29 cellular contexts compared by ENCODE assay signal in the genomic region with DNA sequence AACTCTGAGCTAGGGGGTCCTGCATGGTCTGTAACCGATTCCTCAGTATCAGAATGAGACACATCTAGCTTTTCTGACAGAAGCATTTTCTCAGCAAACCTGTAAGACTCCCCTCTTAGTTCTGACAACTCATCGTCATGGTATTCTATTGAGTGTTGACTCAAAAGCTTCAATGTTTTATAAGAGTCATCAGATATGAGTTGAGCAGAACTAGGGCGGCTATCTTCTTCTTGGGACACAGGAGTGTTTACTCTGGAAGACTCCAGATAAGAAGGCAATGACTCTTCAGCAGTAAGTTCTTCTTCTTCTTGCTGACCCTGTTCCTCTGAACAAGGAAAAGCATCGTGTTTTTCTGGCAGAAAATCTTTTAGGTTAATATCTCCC.
"Had no signal": no experiment of that assay in that cellular context is flagged by ENCODE, and none has a peak within 500 bp of the region (broad histone marks: within the 10 kb centered on the region; RNA-seq: fewer than 3 reads in every experiment).

No MANE protein-coding gene starts in this region.

- H3K9me3 Mint-ChIP-seq: endodermal cell; naive thymus-derived CD4-positive, alpha-beta T cell; stimulated activated effector memory CD8-positive, alpha-beta T cell treated with anti-CD3 and anti-CD28 coated beads, Interleukin-12 subunit alpha, Interleukin-12 subunit beta, amount 100 ng/mL, for 72 hours had no signal

- DNase-seq: activated CD4-positive, alpha-beta T cell treated with anti-CD3 and anti-CD28 coated beads for 48 hours; activated CD4-positive, alpha-beta T cell treated with anti-CD3 and anti-CD28 coated beads, Interleukin-2, amount 50 U/mL, for 48 hours; activated CD8-positive, alpha-beta memory T cell treated with anti-CD3 and anti-CD28 coated beads for 24 hours; activated effector memory CD4-positive, alpha-beta T cell treated with Interleukin-2 at 50 U/mL for 16 hours; activated naive CD4-positive, alpha-beta T cell treated with Interleukin-2 at 50 U/mL for 16 hours; adrenal gland; caudate nucleus; endodermal cell; foreskin melanocyte; heart right ventricle; islet precursor cell; left ventricle myocardium superior; midbrain; naive thymus-derived CD4-positive, alpha-beta T cell; nucleus accumbens; pancreas; sigmoid colon; small intestine; stimulated activated CD4-positive, alpha-beta T cell treated with anti-CD3 and anti-CD28 coated beads, Interleukin-4, amount 100 ng/mL, for 24 hours; stomach; thyroid gland; upper lobe of left lung had no signal

- H3K36me3 ChIP-seq: adrenal gland, pancreas, prostate gland, thyroid gland had no signal

- H3K4me3 ChIP-seq: adrenal gland, esophagus muscularis mucosa, heart right ventricle, pancreas, prostate gland, sigmoid colon, stomach, thyroid gland, upper lobe of left lung had no signal

- H3K4me1 ChIP-seq: adrenal gland, esophagus muscularis mucosa, heart right ventricle, pancreas, prostate gland, sigmoid colon, stomach, thyroid gland had no signal

- H3K27ac Mint-ChIP-seq: activated naive CD8-positive, alpha-beta T cell; dendritic cell treated with granulocyte-macrophage colony-stimulating factor and Interleukin-4, amounts not matched to agents 40 ng/mL and 50 ng/mL, for 4 days; endodermal cell; stimulated activated effector memory CD8-positive, alpha-beta T cell treated with anti-CD3 and anti-CD28 coated beads, Interleukin-12 subunit alpha, Interleukin-12 subunit beta, amount 100 ng/mL, for 72 hours had no signal

- H3K9me3 ChIP-seq: adrenal gland, esophagus muscularis mucosa, heart right ventricle, pancreas, prostate gland, sigmoid colon, stomach, thyroid gland, upper lobe of left lung had no signal

- ATAC-seq: heart right ventricle; left ventricle myocardium superior; naive thymus-derived CD4-positive, alpha-beta T cell; pancreas; stimulated activated effector memory CD8-positive, alpha-beta T cell treated with anti-CD3 and anti-CD28 coated beads, Interleukin-12 subunit alpha, Interleukin-12 subunit beta, amount 100 ng/mL, for 72 hours had no signal

- H3K27me3 Mint-ChIP-seq: dendritic cell treated with granulocyte-macrophage colony-stimulating factor and Interleukin-4, amounts not matched to agents 40 ng/mL and 50 ng/mL, for 4 days; naive thymus-derived CD4-positive, alpha-beta T cell had no signal

- H3K27ac ChIP-seq: adrenal gland, esophagus muscularis mucosa, heart right ventricle, pancreas, prostate gland, sigmoid colon, stomach, thyroid gland, upper lobe of left lung, VCaP had no signal

- H3K4me1 Mint-ChIP-seq: endodermal cell; neural crest cell; stimulated activated effector memory CD8-positive, alpha-beta T cell treated with anti-CD3 and anti-CD28 coated beads, Interleukin-12 subunit alpha, Interleukin-12 subunit beta, amount 100 ng/mL, for 72 hours had no signal

- H3K27me3 ChIP-seq: adrenal gland, esophagus muscularis mucosa, heart right ventricle, pancreas, sigmoid colon, stomach, thyroid gland, upper lobe of left lung had no signal

- H3K4me3 Mint-ChIP-seq: activated naive CD8-positive, alpha-beta T cell; dendritic cell treated with granulocyte-macrophage colony-stimulating factor and Interleukin-4, amounts not matched to agents 40 ng/mL and 50 ng/mL, for 4 days; endodermal cell; naive thymus-derived CD4-positive, alpha-beta T cell; neural crest cell; stimulated activated effector memory CD8-positive, alpha-beta T cell treated with anti-CD3 and anti-CD28 coated beads, Interleukin-12 subunit alpha, Interleukin-12 subunit beta, amount 100 ng/mL, for 72 hours had no signal
